Comparison of ENCODE assay signal across 21 cellular contexts in genomic region chr6:100808638-100809275, GRCh38.
DNase-seq lines count a peak whose midpoint lies in the region; ATAC-seq, FAIRE-seq and TF ChIP-seq lines count a peak whose summit lies in the region.
"Had no signal": no experiment of that assay in that cellular context is flagged by ENCODE, and none has a peak within 500 bp of the region (broad histone marks: within the 10 kb centered on the region; RNA-seq: fewer than 3 reads in every experiment).

No MANE protein-coding gene starts in this region.

- H3K9me3 ChIP-seq in mesenchymal stem cell (ENCODE audit: control insufficient read depth, low read length) (no peaks in the 10 kb centered on the region), small intestine (ENCODE audit: control insufficient read depth, low read depth) (no peaks in the 10 kb centered on the region)
- H3K9me3 ChIP-seq: body of pancreas, esophagus muscularis mucosa, testis had no signal

- no CpG with 5 or more reads among the region's 3 CpGs for WGBS in mesenchymal stem cell
- WGBS in small intestine, 3 donors = 89 to 91% (median 90%) methylated on average over 3 of the region's 3 CpGs

- no peak overlapping the region for H4K91ac ChIP-seq in mesenchymal stem cell (ENCODE audit: low read length)

- DNase-seq in EL (peak; percentile 62), OCI-M1 (lab: John Stamatoyannopoulos, UW) (peak; percentile 24), bronchial epithelial cell (ENCODE audit: low read depth) (peak; percentile 58), mesenchymal stem cell (peak; percentile 63), small intestine (no peak), NCI-H128 (lab: John Stamatoyannopoulos, UW; ENCODE audit: unreplicated experiment) (no peak), NCI-H345 (lab: John Stamatoyannopoulos, UW) (no peak)
- DNase-seq: activated CD4-positive, alpha-beta T cell treated with anti-CD3 and anti-CD28 coated beads for 36 hours; activated naive CD4-positive, alpha-beta T cell; body of pancreas; hypothalamus; left colon; NCI-H1105 treated with DMSO at 0.1 percent for 48 hours; SHP77 treated with DMSO at 0.1 percent for 48 hours; stimulated activated CD4-positive, alpha-beta T cell treated with anti-CD3 and anti-CD28 coated beads, Interleukin-4, amount 100 ng/mL, for 24 hours; stimulated activated CD8-positive, alpha-beta memory T cell treated with anti-CD3 and anti-CD28 coated beads, Interleukin-4, amount 100 ng/mL, for 48 hours; testis had no signal

- no peak overlapping the region for H4K8ac ChIP-seq in mesenchymal stem cell (ENCODE audit: low read length)

- no peak for ATAC-seq in HG03039 (IDR thresholded peaks at IDR 0.05; ENCODE audit: unreplicated experiment)
- ATAC-seq: activated CD4-positive, alpha-beta T cell treated with anti-CD3 and anti-CD28 coated beads for 36 hours; body of pancreas; left colon; sciatic nerve had no signal

- no peak overlapping the region for H3K14ac ChIP-seq in mesenchymal stem cell (ENCODE audit: low read length in 2 of 2)

- H3K18ac ChIP-seq in mesenchymal stem cell (ENCODE audit: low read depth in 1 of 2, low read length in 2 of 2) = no peak overlapping the region

- H2BK5ac ChIP-seq in mesenchymal stem cell (ENCODE audit: low read depth, low read length, poor library complexity, severe bottlenecking) = no peak overlapping the region

- H2AK5ac ChIP-seq in mesenchymal stem cell (ENCODE audit: low read length, severe bottlenecking) = no peak overlapping the region

- H2BK12ac ChIP-seq in mesenchymal stem cell (ENCODE audit: low read length in 2 of 2) = no peak overlapping the region

- no peak for TF ChIP-seq CTCF in bronchial epithelial cell (IDR thresholded peaks at IDR 0.05; ENCODE audit: insufficient read depth, low read length, severe bottlenecking)

- H3K27me3 ChIP-seq in bronchial epithelial cell (ENCODE audit: control insufficient read depth, insufficient read depth, low read length) (no peaks in the 10 kb centered on the region), mesenchymal stem cell (ENCODE audit: control insufficient read depth in 1 of 2, insufficient read depth in 1 of 2, low read length in 2 of 2) (no peaks in the 10 kb centered on the region), small intestine (ENCODE audit: control insufficient read depth in 2 of 2, insufficient read depth in 2 of 2, low read length in 2 of 2) (no peaks in the 10 kb centered on the region)
- H3K27me3 ChIP-seq: body of pancreas, esophagus muscularis mucosa, testis had no signal

- no peak overlapping the region for H3K4me2 ChIP-seq in mesenchymal stem cell (ENCODE audit: low read length, poor library complexity, severe bottlenecking)

- H3K4ac ChIP-seq in mesenchymal stem cell (ENCODE audit: low read depth in 1 of 2, low read length in 2 of 2) = no peak overlapping the region

- no peak for FAIRE-seq in bronchial epithelial cell (lab: Jason Lieb, UNC)
- no peak for FAIRE-seq in small intestine (lab: Jason Lieb, UNC)
- FAIRE-seq: D721Med had no signal

- no peak overlapping the region for H3K9ac ChIP-seq in mesenchymal stem cell (ENCODE audit: low read length)

- no peak overlapping the region for H2AFZ ChIP-seq in mesenchymal stem cell (ENCODE audit: low read depth, low read length)

- no peak overlapping the region for H3K23ac ChIP-seq in mesenchymal stem cell (ENCODE audit: low read length in 2 of 2)

- H3K36me3 ChIP-seq in bronchial epithelial cell (ENCODE audit: control insufficient read depth, insufficient read depth, low read length) (no peaks in the 10 kb centered on the region), mesenchymal stem cell (ENCODE audit: control insufficient read depth in 1 of 2, insufficient read depth in 2 of 2, low read depth in 1 of 2, low read length in 2 of 2) (peaks cover 0 to 17% of the 10 kb centered on the region in 2 experiments), small intestine (ENCODE audit: control insufficient read depth in 2 of 2, insufficient read depth in 2 of 2, low read length in 2 of 2) (peaks cover 0 to 2% of the 10 kb centered on the region in 2 donors)

- no peak overlapping the region for H3K4me3 ChIP-seq in bronchial epithelial cell (ENCODE audit: low read depth, low read length)
- no peak overlapping the region for H3K4me3 ChIP-seq in mesenchymal stem cell (ENCODE audit: insufficient read depth in 1 of 2, low read depth in 1 of 2, low read length in 2 of 2)
- H3K4me3 ChIP-seq in small intestine (ENCODE audit: low read depth in 1 of 2, low read length in 2 of 2) = no peak overlapping the region
- H3K4me3 ChIP-seq: body of pancreas, esophagus muscularis mucosa, testis had no signal

- H3K27ac ChIP-seq in mesenchymal stem cell (ENCODE audit: low read length, poor library complexity, severe bottlenecking) (no peak overlapping the region), small intestine (ENCODE audit: low read depth in 1 of 2, low read length in 1 of 2) (no peak overlapping the region)
- H3K27ac ChIP-seq: body of pancreas, esophagus muscularis mucosa, testis had no signal

- H2BK120ac ChIP-seq in mesenchymal stem cell (ENCODE audit: low read depth, low read length) = no peak overlapping the region

- no peak overlapping the region for H2BK15ac ChIP-seq in mesenchymal stem cell (ENCODE audit: low read depth, poor library complexity, severe bottlenecking)

- H3K79me1 ChIP-seq in mesenchymal stem cell (replicated peaks; ENCODE audit: low read length, poor library complexity, severe bottlenecking) = peaks cover 10% of the 10 kb centered on the region

- no peaks in the 10 kb centered on the region for H3K4me1 ChIP-seq in mesenchymal stem cell (ENCODE audit: control insufficient read depth, insufficient read depth, low read depth, low read length)
- no peaks in the 10 kb centered on the region for H3K4me1 ChIP-seq in small intestine (ENCODE audit: control insufficient read depth in 2 of 2, insufficient read depth in 1 of 2, low read depth in 1 of 2, low read length in 1 of 2)
- H3K4me1 ChIP-seq: body of pancreas, esophagus muscularis mucosa, testis had no signal

Comparison
In these comparisons a context has a peak if more than half of its experiments do, and no peak if none do; other contexts are left out.
1. DNase-seq: peak in EL (single experiment), OCI-M1 (single experiment), bronchial epithelial cell (single experiment) and mesenchymal stem cell (single experiment); none in small intestine (single experiment), NCI-H128 (single experiment) and NCI-H345 (single experiment).